11 cellular contexts compared by ENCODE assay signal in genomic region chr15:62715946-62716345, GRCh38.
"Had no signal": no experiment of that assay in that cellular context is flagged by ENCODE, and none has a peak within 500 bp of the region (broad histone marks: within the 10 kb centered on the region; RNA-seq: fewer than 3 reads in every experiment).

No MANE protein-coding gene starts in this region.

- FAIRE-seq: H1, H54 had no signal

- H3K9me3 ChIP-seq: HAP-1 had no signal

- H2AFZ ChIP-seq: GM23248, GM23338 had no signal

- DNase-seq: GM23248, GOT3, H7, H9, HCEC 1CT, HFFc6 had no signal

- H3K36me3 ChIP-seq: HAP-1 had no signal

- H3K9ac ChIP-seq: GM23248 had no signal

- H3K4me3 ChIP-seq: GM23248, GM23338, HAP-1 had no signal

- H3K4me2 ChIP-seq: GM23338 had no signal

- H3K27ac ChIP-seq: GM23248 had no signal

- H3K4me1 ChIP-seq: HAP-1 had no signal

- ATAC-seq: GM23338, HCT116 had no signal
